24 cellular contexts compared by ENCODE assay signal in genomic region chr10:97891497-97892167, GRCh38. TPM values are rescaled to one million over a fixed set of nuclear protein-coding genes. Genes with fewer than 3 reads are reported as not detected.
DNase-seq lines count a peak whose midpoint lies in the region; TF ChIP-seq lines count a peak whose summit lies in the region.
"Had no signal": no experiment of that assay in that cellular context is flagged by ENCODE, and none has a peak within 500 bp of the region (broad histone marks: within the 10 kb centered on the region; RNA-seq: fewer than 3 reads in every experiment).

No MANE protein-coding gene starts in this region.

- no peak overlapping the region for H3K27ac ChIP-seq in mesenchymal stem cell (ENCODE audit: low read length, poor library complexity, severe bottlenecking)
- no peak overlapping the region for H3K27ac ChIP-seq in CD4-positive, alpha-beta memory T cell (ENCODE audit: low read depth, low read length)
- H3K27ac ChIP-seq: colonic mucosa, esophagus muscularis mucosa, sigmoid colon had no signal

- peak overlapping the region; percentile 4 for H2AK5ac ChIP-seq in mesenchymal stem cell (ENCODE audit: low read length, severe bottlenecking)

- no peaks in the 10 kb centered on the region for H3K36me3 Mint-ChIP-seq in CD4-positive, alpha-beta memory T cell
- H3K36me3 Mint-ChIP-seq: CD4-positive, CD25-positive, alpha-beta regulatory T cell had no signal

- intact Hi-C loops in CD4-positive, alpha-beta memory T cell (cut with micrococcal nuclease) = no loop called here

- H4K91ac ChIP-seq in mesenchymal stem cell (ENCODE audit: low read length) = no peak overlapping the region

- H2BK15ac ChIP-seq in mesenchymal stem cell (ENCODE audit: low read depth, poor library complexity, severe bottlenecking) = no peak overlapping the region

- H3K9me3 Mint-ChIP-seq in CD4-positive, alpha-beta memory T cell = no peaks in the 10 kb centered on the region
- H3K9me3 Mint-ChIP-seq: activated T-cell treated with anti-CD3 and anti-CD28 coated beads, Interleukin-2, amount 50 U/mL, for 4 hours; CD4-positive, CD25-positive, alpha-beta regulatory T cell; endodermal cell; nephron had no signal

- H3K4ac ChIP-seq in mesenchymal stem cell (ENCODE audit: low read depth in 1 of 2, low read length in 2 of 2) = no peak overlapping the region

- H3K27me3 ChIP-seq in mesenchymal stem cell (ENCODE audit: control insufficient read depth in 1 of 2, insufficient read depth in 1 of 2, low read length in 2 of 2) = peaks cover 16 to 26% of the 10 kb centered on the region in 2 experiments
- no peaks in the 10 kb centered on the region for H3K27me3 ChIP-seq in CD4-positive, alpha-beta memory T cell (ENCODE audit: insufficient read depth, low read length)
- H3K27me3 ChIP-seq: colonic mucosa had no signal

- no peak overlapping the region for H3K4me3 Mint-ChIP-seq in CD4-positive, alpha-beta memory T cell
- H3K4me3 Mint-ChIP-seq: activated T-cell treated with anti-CD3 and anti-CD28 coated beads, Interleukin-2, amount 50 U/mL, for 4 hours; CD4-positive, CD25-positive, alpha-beta regulatory T cell; endodermal cell; nephron had no signal

- H2BK120ac ChIP-seq in mesenchymal stem cell (ENCODE audit: low read depth, low read length) = no peak overlapping the region

- no peak overlapping the region for H3K18ac ChIP-seq in mesenchymal stem cell (ENCODE audit: low read depth in 1 of 2, low read length in 2 of 2)

- peak; percentile 18 for DNase-seq in DMS79 (lab: John Stamatoyannopoulos, UW)
- peak; percentile 51 for DNase-seq in ELF-1 (ENCODE audit: low read depth, low spot score)
- DNase-seq in NCI-H510A treated with DMSO at 0.1 percent for 48 hours (lab: John Stamatoyannopoulos, UW) = peak; percentile 85
- DNase-seq in mesenchymal stem cell = no peak
- DNase-seq in CD4-positive, alpha-beta memory T cell = no peak
- no peak for DNase-seq in NCI-H2107 (lab: John Stamatoyannopoulos, UW)
- no peak for DNase-seq in hippocampal formation (lab: John Stamatoyannopoulos, UW)
- DNase-seq in GM10266 (ENCODE audit: extremely low spot score) = no peak
- DNase-seq: activated CD4-positive, alpha-beta T cell treated with anti-CD3 and anti-CD28 coated beads for 48 hours; activated naive CD4-positive, alpha-beta T cell treated with anti-CD3 and anti-CD28 coated beads, Interleukin-2, amount 50 U/mL, for 16 hours; activated T-cell treated with anti-CD3 and anti-CD28 coated beads, Interleukin-2, amount 50 U/mL, for 4 hours; amygdala; CD4-positive, CD25-positive, alpha-beta regulatory T cell; colonic mucosa; endodermal cell; foreskin melanocyte; NCI-H1092; NCI-H2171; NCI-H82; sigmoid colon; stimulated activated CD4-positive, alpha-beta T cell treated with anti-CD3 and anti-CD28 coated beads, Interleukin-15, amount 100 ng/mL, for 24 hours; trophoblast cell had no signal

- WGBS in mesenchymal stem cell = 83% methylated on average over 17 of the region's 17 CpGs

- no peak overlapping the region for H2BK12ac ChIP-seq in mesenchymal stem cell (ENCODE audit: low read length in 2 of 2)

- H3K79me1 ChIP-seq in mesenchymal stem cell (replicated peaks; ENCODE audit: low read length, poor library complexity, severe bottlenecking) = no peaks in the 10 kb centered on the region

- no peak overlapping the region for H3K9ac ChIP-seq in mesenchymal stem cell (ENCODE audit: low read length)

- no peak overlapping the region for H3K27ac Mint-ChIP-seq in CD4-positive, alpha-beta memory T cell
- H3K27ac Mint-ChIP-seq: CD4-positive, CD25-positive, alpha-beta regulatory T cell; endodermal cell; nephron had no signal

- no peaks in the 10 kb centered on the region for H3K36me3 ChIP-seq in mesenchymal stem cell (ENCODE audit: control insufficient read depth in 1 of 2, insufficient read depth in 2 of 2, low read depth in 1 of 2, low read length in 2 of 2)
- H3K36me3 ChIP-seq in CD4-positive, alpha-beta memory T cell (ENCODE audit: insufficient read depth, low read length) = no peaks in the 10 kb centered on the region
- H3K36me3 ChIP-seq: colonic mucosa, esophagus muscularis mucosa, sigmoid colon had no signal

- no peak overlapping the region for H2AFZ ChIP-seq in mesenchymal stem cell (ENCODE audit: low read depth, low read length)

- peaks cover 6 to 8% of the 10 kb centered on the region in 2 donors for H3K27me3 Mint-ChIP-seq in CD4-positive, alpha-beta memory T cell

- H3K4me3 ChIP-seq in mesenchymal stem cell (ENCODE audit: insufficient read depth in 1 of 2, low read depth in 1 of 2, low read length in 2 of 2) = no peak overlapping the region
- H3K4me3 ChIP-seq in CD4-positive, alpha-beta memory T cell (ENCODE audit: low read length in 2 of 2) = no peak overlapping the region
- H3K4me3 ChIP-seq: colonic mucosa, esophagus muscularis mucosa, sigmoid colon had no signal

- H3K9me3 ChIP-seq in mesenchymal stem cell (ENCODE audit: control insufficient read depth, low read length) = no peaks in the 10 kb centered on the region
- H3K9me3 ChIP-seq in CD4-positive, alpha-beta memory T cell (ENCODE audit: control insufficient read depth in 1 of 2, low read length in 2 of 2) = no peaks in the 10 kb centered on the region
- H3K9me3 ChIP-seq: colonic mucosa, esophagus muscularis mucosa, sigmoid colon had no signal

- CTCF ChIA-PET in CD4-positive, alpha-beta memory T cell (lab: Charles Lee; ENCODE audit: partially characterized antibody) = no interaction called here

- no peak for TF ChIP-seq CTCF in GM10266 (IDR thresholded peaks at IDR 0.05; ENCODE audit: control insufficient read depth, insufficient read depth, low read depth, missing control alignments)

- no peak overlapping the region for H3K23ac ChIP-seq in mesenchymal stem cell (ENCODE audit: low read length in 2 of 2)

- no peak overlapping the region for H4K8ac ChIP-seq in mesenchymal stem cell (ENCODE audit: low read length)

- H3K4me2 ChIP-seq in mesenchymal stem cell (ENCODE audit: low read length, poor library complexity, severe bottlenecking) = no peak overlapping the region

- H3K14ac ChIP-seq in mesenchymal stem cell (ENCODE audit: low read length in 2 of 2) = no peak overlapping the region

- no peaks in the 10 kb centered on the region for H3K4me1 Mint-ChIP-seq in CD4-positive, alpha-beta memory T cell
- H3K4me1 Mint-ChIP-seq: CD4-positive, CD25-positive, alpha-beta regulatory T cell had no signal

- peaks cover 25% of the 10 kb centered on the region for H3K4me1 ChIP-seq in mesenchymal stem cell (ENCODE audit: control insufficient read depth, insufficient read depth, low read depth, low read length)
- H3K4me1 ChIP-seq in CD4-positive, alpha-beta memory T cell (ENCODE audit: insufficient read depth, low read length) = no peaks in the 10 kb centered on the region
- H3K4me1 ChIP-seq: colonic mucosa had no signal

- H2BK5ac ChIP-seq in mesenchymal stem cell (ENCODE audit: low read depth, low read length, poor library complexity, severe bottlenecking) = no peak overlapping the region

- POLR2A ChIA-PET in CD4-positive, alpha-beta memory T cell (lab: Charles Lee; ENCODE audit: partially characterized antibody) = no interaction called here

RNA-seq across cellular contexts. Expression of gene GOLGA7B, which starts 42.0 kb away (rescaled TPM):
- polyA plus RNA-seq in mesenchymal stem cell (2013, experiment 1 of 2) = not detected
- not detected for polyA plus RNA-seq in mesenchymal stem cell (2013, experiment 2 of 2)
- total RNA-seq in CD4-positive, alpha-beta memory T cell = 1 to 10 TPM; 7.6 to 7.9 TPM
- polyA plus RNA-seq in CD4-positive, alpha-beta memory T cell = 1 to 10 TPM in 1 of 2 donors, under 1 TPM in 1; 0.46 to 1.7 TPM

Comparison
In these comparisons a context has a peak if more than half of its experiments do, and no peak if none do; other contexts are left out.
1. DNase-seq: peak in DMS79 (single experiment), ELF-1 (single experiment) and NCI-H510A treated with DMSO at 0.1 percent for 48 hours (single experiment); none in mesenchymal stem cell (single experiment), CD4-positive, alpha-beta memory T cell (0 of 5), NCI-H2107 (single experiment), hippocampal formation (0 of 2) and GM10266 (single experiment).